ENCODE assay signal across 1 cellular context in the genomic region with DNA sequence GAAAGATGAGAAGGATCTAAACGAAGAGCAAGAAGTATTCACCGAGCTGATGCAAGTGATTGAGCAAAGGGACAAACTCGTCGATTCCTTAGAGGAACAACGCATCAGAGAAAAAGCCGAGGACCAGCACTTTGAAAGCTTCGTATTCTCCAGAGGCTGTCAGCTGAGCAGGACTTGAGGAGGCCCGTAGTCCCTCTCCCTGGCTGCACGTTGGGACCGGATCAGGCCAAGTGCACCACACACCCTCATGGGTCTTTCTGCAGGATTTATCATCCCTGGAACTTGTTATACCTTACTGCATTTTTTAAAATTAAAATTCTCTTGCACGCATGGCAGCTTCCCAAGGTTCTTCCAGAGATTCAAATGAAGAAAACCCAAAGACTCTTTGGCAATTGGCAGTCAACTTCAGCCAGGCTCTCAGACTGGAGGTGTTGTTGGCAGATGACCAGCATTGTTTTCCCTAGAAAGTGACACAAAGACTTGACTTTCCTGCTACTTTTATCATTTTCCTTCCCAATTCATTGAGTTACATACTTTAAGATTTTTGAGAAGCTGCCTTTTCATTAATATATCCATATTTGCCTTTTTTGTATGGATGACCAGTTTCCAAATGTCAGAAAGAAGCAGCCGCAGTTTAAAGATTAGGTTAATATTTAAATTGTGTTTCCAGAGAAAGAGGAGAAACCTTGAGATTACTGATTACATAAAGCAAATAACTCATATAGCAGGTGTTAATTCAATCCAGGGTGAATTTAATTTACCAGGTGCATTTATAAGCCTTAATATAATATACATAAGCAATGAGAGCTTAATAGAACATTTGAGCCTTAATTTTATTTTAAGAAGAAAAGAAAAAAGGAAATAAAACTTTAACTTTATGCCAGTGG.
TF ChIP-seq lines count a peak whose summit lies in the region.

No MANE protein-coding gene starts in this region.

TF ChIP-seq in GM12891, 5 proteins besides CTCF, POLR2A, EP300 and RAD21:
- TF ChIP-seq SPI1 (IDR thresholded peaks at IDR 0.05; ENCODE audit: low read depth, low read length) (no peak), PAX5 (IDR thresholded peaks at IDR 0.05; ENCODE audit: insufficient read depth, low read length, severe bottlenecking) (no peak), POU2F2 (IDR thresholded peaks at IDR 0.05; ENCODE audit: low read depth, low read length) (no peak), TAF1 (IDR thresholded peaks at IDR 0.05; ENCODE audit: low read depth, low read length) (no peak), POLR2AphosphoS5 (IDR thresholded peaks at IDR 0.05; ENCODE audit: low read depth, low read length) (no peak)
